In genomic region chr10:99522078-99522479, GRCh38 we compare ENCODE assay signal across 1 cellular context.
TF ChIP-seq lines count a peak whose summit lies in the region.

No MANE protein-coding gene starts in this region.

TF ChIP-seq in WTC11, 78 proteins besides CTCF, POLR2A, EP300 and RAD21 (continued from another document):
- TF ChIP-seq PRDM15 (CRISPR knock-in tag; IDR thresholded peaks at IDR 0.05) (no peak), GABPB1 (CRISPR knock-in tag; IDR thresholded peaks at IDR 0.05) (no peak), EMX1 (CRISPR knock-in tag; IDR thresholded peaks at IDR 0.05) (no peak), ZNF232 (CRISPR knock-in tag; IDR thresholded peaks at IDR 0.05) (no peak), SMAD4 (CRISPR knock-in tag; IDR thresholded peaks at IDR 0.05) (no peak), ZNF396 (CRISPR knock-in tag; IDR thresholded peaks at IDR 0.05; ENCODE audit: borderline replicate concordance) (no peak), MXD4 (CRISPR knock-in tag; IDR thresholded peaks at IDR 0.05; ENCODE audit: borderline replicate concordance) (no peak), NFE2L1 (CRISPR knock-in tag; IDR thresholded peaks at IDR 0.05) (no peak)
